Comparison of ENCODE assay signal across 10 cellular contexts in genomic region chr9:133275105-133276000, GRCh38. TPM values are rescaled to one million over a fixed set of nuclear protein-coding genes. Genes with fewer than 3 reads are reported as not detected.
DNase-seq lines count a peak whose midpoint lies in the region; ATAC-seq and TF ChIP-seq lines count a peak whose summit lies in the region.
"Had no signal": no experiment of that assay in that cellular context is flagged by ENCODE, and none has a peak within 500 bp of the region (broad histone marks: within the 10 kb centered on the region; RNA-seq: fewer than 3 reads in every experiment).

Gene ABO, minus strand, starts transcription at chr9:133275201.

- intact Hi-C loops in Right ventricle myocardium inferior (cut with DNase I) = loop anchor here (1.0 kb wide), 1 partner anchor 87 kb away; no protein-coding TSS in a partner anchor
- intact Hi-C loops in cardiac septum (cut with DNase I) = no loop called here
- intact Hi-C loops in heart left ventricle (cut with DNase I) = loop anchor here in 8 of 10 donors (1.0 to 10.0 kb wide), 7 partner anchors 37 to 91 kb away; no protein-coding TSS in a partner anchor

- ATAC-seq in Right ventricle myocardium inferior = peak; percentile 67
- peak in 3 of 4 donors; percentile 79 to 87 (median 80) for ATAC-seq in heart left ventricle
- peak; percentile 90 for ATAC-seq in omental fat pad (ENCODE audit: low FRiP score)
- no peak for ATAC-seq in HG03135 (IDR thresholded peaks at IDR 0.05; ENCODE audit: unreplicated experiment)

- peaks cover 0 to 34% (median 11%) of the 10 kb centered on the region in 9 donors for H3K27me3 ChIP-seq in heart left ventricle

- 0 to 2% (median 1%) methylated on average over 9 to 110 of the region's 110 CpGs for WGBS in heart left ventricle, 4 donors

- DNase-seq in Right ventricle myocardium inferior (ENCODE audit: missing footprints) = no peak
- no peak for DNase-seq in cardiac septum (ENCODE audit: low spot score)
- peak; percentile 44 to 77 (median 60) for DNase-seq in heart left ventricle
- no peak for DNase-seq in omental fat pad (ENCODE audit: low spot score)
- DNase-seq in GF-D8 (lab: John Stamatoyannopoulos, UW) = no peak
- DNase-seq in GOT3 (lab: John Stamatoyannopoulos, UW) = no peak
- no peak for DNase-seq in activated effector memory CD4-positive, alpha-beta T cell treated with Interleukin-2 at 50 U/mL for 16 hours

- peaks cover 0 to 21% (median 0%) of the 10 kb centered on the region in 12 donors for H3K4me1 ChIP-seq in heart left ventricle

- peak in 1 of 2 donors; percentile 19 for TF ChIP-seq POLR2A in heart left ventricle (IDR thresholded peaks at IDR 0.05)

- no peaks in the 10 kb centered on the region for H3K36me3 ChIP-seq in heart left ventricle

- peak within 1 kb of the TSS; percentile 55 to 93 (median 82) for H3K27ac ChIP-seq in heart left ventricle

- TF ChIP-seq CTCF in heart left ventricle (IDR thresholded peaks at IDR 0.05) (peak in 11 of 12 donors; percentile 7 to 65 (median 45)), omental fat pad (IDR thresholded peaks at IDR 0.05) (no peak)

- H3K4me3 ChIP-seq in heart left ventricle = peak within 1 kb of the TSS; percentile 47 to 84 (median 70)

- peaks cover 0 to 5% (median 0%) of the 10 kb centered on the region in 12 donors for H3K9me3 ChIP-seq in heart left ventricle

RNA-seq across cellular contexts. Expression of gene ABO, which starts in this region (rescaled TPM):
- total RNA-seq in Right ventricle myocardium inferior (1.5 TPM), cardiac septum (2.0 TPM), heart left ventricle (1 to 10 TPM in 8 of 9 donors, under 1 TPM in 1; 0.91 to 3.5 (median 2.1) TPM), omental fat pad (1 to 10 TPM; 1.8 to 7.3 (median 4.0) TPM)
- 1 to 10 TPM in 1 of 2 donors, under 1 TPM in 1; 0.43 to 1.9 TPM for polyA plus RNA-seq in heart left ventricle
- total RNA-seq: fibroblast of lung, OCI-LY7 had no signal
- polyA plus RNA-seq: fibroblast of lung had no signal

Comparison
In these comparisons a context has a peak if more than half of its experiments do, and no peak if none do; other contexts are left out.
1. DNase-seq: peak in heart left ventricle (5 of 5); none in Right ventricle myocardium inferior (single experiment), cardiac septum (single experiment), omental fat pad (single experiment), GF-D8 (single experiment), GOT3 (single experiment) and activated effector memory CD4-positive, alpha-beta T cell treated with Interleukin-2 at 50 U/mL for 16 hours (single experiment).
2. CTCF ChIP-seq: peak in heart left ventricle (11 of 12); none in omental fat pad (0 of 3).